ENCODE assay signal across 8 cellular contexts in the genomic region with DNA sequence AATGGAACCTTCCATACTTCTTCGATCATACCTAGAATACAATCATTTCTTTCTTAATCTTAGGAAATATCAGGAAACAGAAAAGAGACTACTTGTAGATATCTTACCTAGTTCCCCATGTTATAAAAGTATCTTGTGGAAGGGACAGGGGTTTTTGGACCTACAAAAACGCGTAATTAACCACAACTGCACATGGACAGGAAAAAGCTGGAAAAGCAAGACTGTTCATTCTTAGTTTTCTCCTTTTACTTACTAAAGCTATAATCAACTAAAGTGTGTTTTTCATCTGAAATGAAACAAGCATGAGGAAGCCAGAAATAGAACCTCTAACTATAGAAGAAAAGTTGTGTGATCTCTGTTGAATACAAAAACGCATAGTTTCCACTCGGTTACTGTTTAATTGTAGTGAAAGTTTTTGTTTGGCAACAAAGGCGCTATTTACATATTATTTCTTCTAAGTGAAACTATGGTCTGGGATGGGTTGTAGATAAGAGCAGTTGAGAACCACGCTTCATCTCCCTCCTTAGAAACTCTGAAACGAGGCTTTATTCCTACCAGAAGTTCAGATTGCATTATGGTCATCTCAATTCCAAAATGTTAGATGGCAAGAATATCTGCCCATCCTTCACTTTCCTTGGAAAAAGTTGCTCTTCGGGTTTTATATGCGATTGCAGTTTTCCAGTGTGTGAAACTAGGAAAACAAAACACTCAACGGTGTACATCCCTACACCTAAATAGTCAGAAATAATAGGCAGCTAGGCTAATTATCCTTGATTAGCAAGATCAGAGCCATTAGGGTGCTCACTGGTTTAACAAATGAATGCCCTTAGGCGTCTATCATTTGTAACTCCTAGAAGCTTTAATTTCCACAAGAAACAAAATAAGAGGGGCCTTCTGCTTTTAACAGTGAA. TPM values are rescaled to one million over a fixed set of nuclear protein-coding genes. Genes with fewer than 3 reads are reported as not detected.
DNase-seq lines count a peak whose midpoint lies in the region; ATAC-seq, FAIRE-seq and TF ChIP-seq lines count a peak whose summit lies in the region.

No MANE protein-coding gene starts in this region.

- POLR2A ChIA-PET in A549 (lab: Yijun Ruan, JAX): no interaction called here

- no peak for TF ChIP-seq EP300 in A549 (IDR thresholded peaks at IDR 0.05)

- H3K27ac Mint-ChIP-seq in activated T-helper 1 cell treated with anti-CD3 and anti-CD28 coated beads, Interleukin-12 subunit alpha, Interleukin-12 subunit beta, Interleukin-2, Interleukin-4 antibody, amounts not matched to agents 30 ng/mL and 10 ng/mL and 1 ng/mL, durations not matched to agents 14 hours and 24 hours and 36 hours: peak overlapping the region; percentile 96

- H3K36me3 ChIP-seq in left lung (no peaks in the 10 kb centered on the region), urinary bladder (ENCODE audit: insufficient read depth) (no peaks in the 10 kb centered on the region)

- DNase-seq in A549 (ENCODE audit: low read depth in 1 of 2, low spot score in 1 of 2) (no peak), left lung (no peak), kidney tubule cell (ENCODE audit: low spot score) (no peak), hypothalamus (lab: John Stamatoyannopoulos, UW) (no peak), mucosa of gallbladder (ENCODE audit: low spot score) (no peak)
- no peak for DNase-seq in activated T-helper 1 cell treated with anti-CD3 and anti-CD28 coated beads, Interleukin-12 subunit alpha, Interleukin-12 subunit beta, Interleukin-2, Interleukin-4 antibody, amounts not matched to agents 30 ng/mL and 10 ng/mL and 1 ng/mL, durations not matched to agents 14 hours and 24 hours and 36 hours (ENCODE audit: low spot score)

- H3K9me3 ChIP-seq in A549 (no peaks in the 10 kb centered on the region), left lung (no peaks in the 10 kb centered on the region)

- 55% methylated on average over 12 of the region's 12 CpGs for WGBS in A549 (ENCODE audit: missing lambda C conversion rate)
- 23% methylated on average over 12 of the region's 12 CpGs for WGBS in urinary bladder

- FAIRE-seq in A549 (lab: Jason Lieb, UNC): no peak

- H3K36me3 Mint-ChIP-seq in activated T-helper 1 cell treated with anti-CD3 and anti-CD28 coated beads, Interleukin-12 subunit alpha, Interleukin-12 subunit beta, Interleukin-2, Interleukin-4 antibody, amounts not matched to agents 30 ng/mL and 10 ng/mL and 1 ng/mL, durations not matched to agents 14 hours and 24 hours and 36 hours (ENCODE audit: low read depth): peaks cover 11% of the 10 kb centered on the region

- peaks cover 4% of the 10 kb centered on the region for H3K27me3 Mint-ChIP-seq in activated T-helper 1 cell treated with anti-CD3 and anti-CD28 coated beads, Interleukin-12 subunit alpha, Interleukin-12 subunit beta, Interleukin-2, Interleukin-4 antibody, amounts not matched to agents 30 ng/mL and 10 ng/mL and 1 ng/mL, durations not matched to agents 14 hours and 24 hours and 36 hours (ENCODE audit: insufficient read depth)

- H3K4me2 ChIP-seq in A549: peak overlapping the region; percentile 85

- intact Hi-C loops in activated T-helper 1 cell treated with anti-CD3 and anti-CD28 coated beads, Interleukin-12 subunit alpha, Interleukin-12 subunit beta, Interleukin-2, Interleukin-4 antibody, amounts not matched to agents 30 ng/mL and 10 ng/mL and 1 ng/mL, durations not matched to agents 14 hours and 24 hours and 36 hours (cut with micrococcal nuclease): loop anchor here (1.0 to 10.0 kb wide), 5 partner anchors 26 to 383 kb away; a partner anchor contains a TSS
- intact Hi-C loops in left lung (cut with DNase I): no loop called here

- CTCF ChIA-PET in A549 (lab: Yijun Ruan, JAX): interaction anchor here (1.2 kb wide), 1 partner anchor 440 kb away, joined by 3 read pairs; no protein-coding TSS in a partner anchor

- H3K4me3 ChIP-seq in A549 (peak overlapping the region; percentile 60), left lung (peak overlapping the region; percentile 52 to 63), urinary bladder (ENCODE audit: low read depth, low read length) (peak overlapping the region; percentile 44)

- TF ChIP-seq RAD21 in A549 (conservative IDR thresholded peaks at IDR 0.05 in 1 of 2, IDR thresholded peaks at IDR 0.05 in 1 of 2): no peak

- H3K27ac ChIP-seq in A549 (peak overlapping the region; percentile 75 to 93), left lung (peak overlapping the region in 1 of 2 donors; percentile 47), urinary bladder (ENCODE audit: low read depth) (no peak overlapping the region)

- peak overlapping the region; percentile 92 for H3K4me3 Mint-ChIP-seq in activated T-helper 1 cell treated with anti-CD3 and anti-CD28 coated beads, Interleukin-12 subunit alpha, Interleukin-12 subunit beta, Interleukin-2, Interleukin-4 antibody, amounts not matched to agents 30 ng/mL and 10 ng/mL and 1 ng/mL, durations not matched to agents 14 hours and 24 hours and 36 hours

- no peaks in the 10 kb centered on the region for H3K9me3 Mint-ChIP-seq in activated T-helper 1 cell treated with anti-CD3 and anti-CD28 coated beads, Interleukin-12 subunit alpha, Interleukin-12 subunit beta, Interleukin-2, Interleukin-4 antibody, amounts not matched to agents 30 ng/mL and 10 ng/mL and 1 ng/mL, durations not matched to agents 14 hours and 24 hours and 36 hours

- H3K4me1 Mint-ChIP-seq in activated T-helper 1 cell treated with anti-CD3 and anti-CD28 coated beads, Interleukin-12 subunit alpha, Interleukin-12 subunit beta, Interleukin-2, Interleukin-4 antibody, amounts not matched to agents 30 ng/mL and 10 ng/mL and 1 ng/mL, durations not matched to agents 14 hours and 24 hours and 36 hours (ENCODE audit: low read depth): peaks cover 57% of the 10 kb centered on the region

- no peak; a peak in 2 of 6 replicates for ATAC-seq in A549
- ATAC-seq in GM21723 (IDR thresholded peaks at IDR 0.05; ENCODE audit: unreplicated experiment): peak; percentile 24
- peak; percentile 4 for ATAC-seq in left lung

- H3K4me1 ChIP-seq in A549 (peaks cover 9% of the 10 kb centered on the region; the same call in 2 of the 3 replicates), left lung (peaks cover 0 to 39% of the 10 kb centered on the region in 2 donors), urinary bladder (ENCODE audit: insufficient read depth) (no peaks in the 10 kb centered on the region)

- no peak for TF ChIP-seq CTCF in A549 (IDR thresholded peaks at IDR 0.05)
- TF ChIP-seq CTCF in left lung (IDR thresholded peaks at IDR 0.05): no peak

- TF ChIP-seq POLR2A in A549 (IDR thresholded peaks at IDR 0.05; ENCODE audit: low read length): no peak

- peaks cover 0 to 27% of the 10 kb centered on the region in 2 donors for H3K27me3 ChIP-seq in left lung

TF ChIP-seq in A549, 52 proteins besides CTCF, POLR2A, EP300 and RAD21:
- no peak for TF ChIP-seq ZFP36 (IDR thresholded peaks at IDR 0.05; ENCODE audit: borderline replicate concordance, partially characterized antibody)
- TF ChIP-seq HOXB13 (CRISPR knock-in tag; IDR thresholded peaks at IDR 0.05; ENCODE audit: low read depth): no peak
- TF ChIP-seq, protein P1, sequence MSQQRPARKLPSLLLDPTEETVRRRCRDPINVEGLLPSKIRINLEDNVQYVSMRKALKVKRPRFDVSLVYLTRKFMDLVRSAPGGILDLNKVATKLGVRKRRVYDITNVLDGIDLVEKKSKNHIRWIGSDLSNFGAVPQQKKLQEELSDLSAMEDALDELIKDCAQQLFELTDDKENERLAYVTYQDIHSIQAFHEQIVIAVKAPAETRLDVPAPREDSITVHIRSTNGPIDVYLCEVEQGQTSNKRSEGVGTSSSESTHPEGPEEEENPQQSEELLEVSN (IDR thresholded peaks at IDR 0.05; ENCODE audit: borderline replicate concordance, low read depth): no peak
- no peak for TF ChIP-seq TP53 (CRISPR knock-in tag; IDR thresholded peaks at IDR 0.05)
- TF ChIP-seq BHLHE40 (IDR thresholded peaks at IDR 0.05; ENCODE audit: low read depth, low read length): no peak
- no peak for TF ChIP-seq JUNB (IDR thresholded peaks at IDR 0.05)
- TF ChIP-seq MAFK (IDR thresholded peaks at IDR 0.05; ENCODE audit: partially characterized antibody): no peak
- TF ChIP-seq, protein P2, sequence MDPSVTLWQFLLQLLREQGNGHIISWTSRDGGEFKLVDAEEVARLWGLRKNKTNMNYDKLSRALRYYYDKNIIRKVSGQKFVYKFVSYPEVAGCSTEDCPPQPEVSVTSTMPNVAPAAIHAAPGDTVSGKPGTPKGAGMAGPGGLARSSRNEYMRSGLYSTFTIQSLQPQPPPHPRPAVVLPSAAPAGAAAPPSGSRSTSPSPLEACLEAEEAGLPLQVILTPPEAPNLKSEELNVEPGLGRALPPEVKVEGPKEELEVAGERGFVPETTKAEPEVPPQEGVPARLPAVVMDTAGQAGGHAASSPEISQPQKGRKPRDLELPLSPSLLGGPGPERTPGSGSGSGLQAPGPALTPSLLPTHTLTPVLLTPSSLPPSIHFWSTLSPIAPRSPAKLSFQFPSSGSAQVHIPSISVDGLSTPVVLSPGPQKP (IDR thresholded peaks at IDR 0.05; ENCODE audit: low read depth, low read length): no peak
- TF ChIP-seq EHMT2 (IDR thresholded peaks at IDR 0.05; ENCODE audit: low read depth): no peak
- no peak for TF ChIP-seq ZNF302 (CRISPR knock-in tag; IDR thresholded peaks at IDR 0.05)
TF ChIP-seq in A549: peak in this region for 0.

RNA-seq across cellular contexts. Expression of a gene that starts 1.1 kb away (rescaled TPM):
- polyA plus RNA-seq in A549 (2011; rRNA removed) (14.6 and 18.0 TPM in 2 replicates), A549 (2017; fragmentation: RNase III; extraction: RNeasy Plus Mini Kit Qiagen cat#74134 plus additional on column Dnase treatment) (10.4 to 12.2 TPM (median 10.5 TPM) in 3 replicates), urinary bladder (9.4 TPM)
- polyA plus RNA-seq in A549 (2012; cell fraction: cytosol; rRNA removed): 1.8 and 2.1 TPM in 2 replicates
- polyA plus RNA-seq in A549 (2012; cell fraction: nucleus; rRNA removed): 1.1 and 1.8 TPM in 2 replicates
- polyA minus RNA-seq in A549 (2011; rRNA and poly(A)+ RNA removed): 26.2 and 30.2 TPM in 2 replicates
- 37.3 and 42.0 TPM in 2 replicates for total RNA-seq in activated T-helper 1 cell treated with anti-CD3 and anti-CD28 coated beads, Interleukin-12 subunit alpha, Interleukin-12 subunit beta, Interleukin-2, Interleukin-4 antibody, amounts not matched to agents 30 ng/mL and 10 ng/mL and 1 ng/mL, durations not matched to agents 14 hours and 24 hours and 36 hours
- total RNA-seq in left lung (100 to 1,000 TPM in 1 of 2 donors, 10 to 100 TPM in 1; 74.7 to 131 TPM), urinary bladder (87.3 TPM), mucosa of gallbladder (18.3 TPM)

Comparison
In these comparisons a context has a peak if more than half of its experiments do, and no peak if none do; other contexts are left out.
1. ATAC-seq: peak in GM21723 (single experiment) and left lung (single experiment); none in A549 (0 of 2).
2. Peak in every context shown above with its lines, with median percentiles within 50 percentile points of each other: H3K4me3 ChIP-seq.